9 cellular contexts compared by ENCODE assay signal in the genomic region with DNA sequence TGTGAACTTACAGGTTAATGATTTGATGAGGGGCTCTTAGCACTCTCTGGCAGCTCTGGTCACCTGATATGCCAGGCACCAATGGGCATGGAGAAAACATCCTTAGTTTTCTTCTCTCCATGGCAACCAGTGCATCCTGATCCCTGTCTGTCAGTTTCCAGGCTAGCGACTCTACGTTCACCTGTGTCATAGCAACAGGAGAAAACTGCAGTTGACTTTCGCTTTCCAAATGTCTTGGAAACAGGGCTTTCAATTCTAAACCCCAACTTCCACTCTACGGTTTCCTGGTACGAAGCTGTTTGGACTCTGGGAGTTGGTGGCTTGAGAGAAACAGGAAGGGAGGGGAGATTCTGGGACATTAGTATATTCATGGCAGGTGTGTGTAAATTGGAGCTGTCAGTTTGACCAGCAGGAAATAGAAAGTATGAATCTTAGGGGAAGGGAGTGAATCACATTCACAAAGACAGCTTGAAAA.
DNase-seq lines count a peak whose midpoint lies in the region; ATAC-seq lines count a peak whose summit lies in the region.
"Had no signal": no experiment of that assay in that cellular context is flagged by ENCODE, and none has a peak within 500 bp of the region (broad histone marks: within the 10 kb centered on the region; RNA-seq: fewer than 3 reads in every experiment).

No MANE protein-coding gene starts in this region.

- no peaks in the 10 kb centered on the region for H3K9me3 Mint-ChIP-seq in activated CD4-positive, alpha-beta memory T cell treated with anti-CD3 and anti-CD28 coated beads, Interleukin-2, amount 10 ng/mL, durations not matched to agents 7 days and 5 days

- no peaks in the 10 kb centered on the region for H3K79me1 ChIP-seq in mesenchymal stem cell (replicated peaks; ENCODE audit: low read length, poor library complexity, severe bottlenecking)

- H3K9me2 ChIP-seq in Karpas-422 (replicated peaks; ENCODE audit: insufficient read depth, low read length) = no peaks in the 10 kb centered on the region

- no peak overlapping the region for H3K18ac ChIP-seq in mesenchymal stem cell (ENCODE audit: low read depth in 1 of 2, low read length in 2 of 2)

- H2BK15ac ChIP-seq in mesenchymal stem cell (ENCODE audit: low read depth, poor library complexity, severe bottlenecking) = no peak overlapping the region

- peaks cover 4% of the 10 kb centered on the region for H3K27me3 Mint-ChIP-seq in activated CD4-positive, alpha-beta memory T cell treated with anti-CD3 and anti-CD28 coated beads, Interleukin-2, amount 10 ng/mL, durations not matched to agents 7 days and 5 days

- H3K4ac ChIP-seq in mesenchymal stem cell (ENCODE audit: low read depth in 1 of 2, low read length in 2 of 2) = no peak overlapping the region

- H2BK12ac ChIP-seq in mesenchymal stem cell (ENCODE audit: low read length in 2 of 2) = no peak overlapping the region

- H4K20me1 ChIP-seq in Karpas-422 (ENCODE audit: insufficient read depth, low read depth, low read length) = no peaks in the 10 kb centered on the region

- H3K36me3 Mint-ChIP-seq in activated CD4-positive, alpha-beta memory T cell treated with anti-CD3 and anti-CD28 coated beads, Interleukin-2, amount 10 ng/mL, durations not matched to agents 7 days and 5 days (ENCODE audit: low read depth) = no peaks in the 10 kb centered on the region

- CTCF ChIA-PET in activated CD4-positive, alpha-beta memory T cell treated with anti-CD3 and anti-CD28 coated beads, Interleukin-2, amount 10 ng/mL, durations not matched to agents 7 days and 5 days (lab: Charles Lee) = interaction anchor here (1.2 kb wide), 1 partner anchor 93 kb away, joined by 4 read pairs; no protein-coding TSS in a partner anchor

- H3K27me3 ChIP-seq in mesenchymal stem cell (ENCODE audit: control insufficient read depth in 1 of 2, insufficient read depth in 1 of 2, low read length in 2 of 2) = no peaks in the 10 kb centered on the region
- H3K27me3 ChIP-seq in Karpas-422 (ENCODE audit: low read length) = no peaks in the 10 kb centered on the region

- H3K36me3 ChIP-seq in mesenchymal stem cell (ENCODE audit: control insufficient read depth in 1 of 2, insufficient read depth in 2 of 2, low read depth in 1 of 2, low read length in 2 of 2) (no peaks in the 10 kb centered on the region), Karpas-422 (ENCODE audit: insufficient read depth, low read length) (no peaks in the 10 kb centered on the region)

- H2AK5ac ChIP-seq in mesenchymal stem cell (ENCODE audit: low read length, severe bottlenecking) = no peak overlapping the region

- peak overlapping the region; percentile 24 for H3K4me3 Mint-ChIP-seq in activated CD4-positive, alpha-beta memory T cell treated with anti-CD3 and anti-CD28 coated beads, Interleukin-2, amount 10 ng/mL, durations not matched to agents 7 days and 5 days

- H3K14ac ChIP-seq in mesenchymal stem cell (ENCODE audit: low read length in 2 of 2) = no peak overlapping the region

- H4K8ac ChIP-seq in mesenchymal stem cell (ENCODE audit: low read length) = no peak overlapping the region

- H3K4me3 ChIP-seq in mesenchymal stem cell (ENCODE audit: insufficient read depth in 1 of 2, low read depth in 1 of 2, low read length in 2 of 2) = no peak overlapping the region
- H3K4me3 ChIP-seq in Karpas-422 (ENCODE audit: low read length) = no peak overlapping the region

- H3K4me2 ChIP-seq in mesenchymal stem cell (ENCODE audit: low read length, poor library complexity, severe bottlenecking) (no peak overlapping the region), Karpas-422 (ENCODE audit: low read depth, low read length, poor library complexity, severe bottlenecking) (no peak overlapping the region)

- peaks cover 12% of the 10 kb centered on the region for H3K4me1 Mint-ChIP-seq in activated CD4-positive, alpha-beta memory T cell treated with anti-CD3 and anti-CD28 coated beads, Interleukin-2, amount 10 ng/mL, durations not matched to agents 7 days and 5 days

- H3K27ac ChIP-seq in mesenchymal stem cell (ENCODE audit: low read length, poor library complexity, severe bottlenecking) = no peak overlapping the region
- H3K27ac ChIP-seq in Karpas-422 (ENCODE audit: low read length) = no peak overlapping the region

- H3K79me2 ChIP-seq in Karpas-422 (ENCODE audit: low read length) = no peaks in the 10 kb centered on the region

- H4K91ac ChIP-seq in mesenchymal stem cell (ENCODE audit: low read length) = no peak overlapping the region

- H3K9me3 ChIP-seq in mesenchymal stem cell (ENCODE audit: control insufficient read depth, low read length) = no peaks in the 10 kb centered on the region
- H3K9me3 ChIP-seq in Karpas-422 (ENCODE audit: low read length) = no peaks in the 10 kb centered on the region

- no peaks in the 10 kb centered on the region for H3K4me1 ChIP-seq in mesenchymal stem cell (ENCODE audit: control insufficient read depth, insufficient read depth, low read depth, low read length)
- peaks cover 3% of the 10 kb centered on the region for H3K4me1 ChIP-seq in Karpas-422 (ENCODE audit: low read length)

- 82% methylated on average over 4 of the region's 5 CpGs for WGBS in mesenchymal stem cell

- ATAC-seq in HG03175 (IDR thresholded peaks at IDR 0.05; ENCODE audit: unreplicated experiment) (peak; percentile 59), HG03439 (IDR thresholded peaks at IDR 0.05; ENCODE audit: unreplicated experiment) (no peak), HG02759 (IDR thresholded peaks at IDR 0.05; ENCODE audit: unreplicated experiment) (no peak)

- H3K27ac Mint-ChIP-seq in activated CD4-positive, alpha-beta memory T cell treated with anti-CD3 and anti-CD28 coated beads, Interleukin-2, amount 10 ng/mL, durations not matched to agents 7 days and 5 days = no peak overlapping the region

- no peak overlapping the region for H2BK120ac ChIP-seq in mesenchymal stem cell (ENCODE audit: low read depth, low read length)

- H2BK5ac ChIP-seq in mesenchymal stem cell (ENCODE audit: low read depth, low read length, poor library complexity, severe bottlenecking) = peak overlapping the region; percentile 14

- H3K9ac ChIP-seq in mesenchymal stem cell (ENCODE audit: low read length) (no peak overlapping the region), Karpas-422 (ENCODE audit: low read length) (no peak overlapping the region)

- POLR2A ChIA-PET in activated CD4-positive, alpha-beta memory T cell treated with anti-CD3 and anti-CD28 coated beads, Interleukin-2, amount 10 ng/mL, durations not matched to agents 7 days and 5 days (lab: Charles Lee) = no interaction called here

- peak overlapping the region; percentile 27 for H2AFZ ChIP-seq in mesenchymal stem cell (ENCODE audit: low read depth, low read length)
- H2AFZ ChIP-seq in Karpas-422 (ENCODE audit: low read length) = no peak overlapping the region

- DNase-seq in NCI-H2029 (lab: John Stamatoyannopoulos, UW) (peak; percentile 84), NCI-H2029 treated with DMSO at 0.1 percent for 48 hours (lab: John Stamatoyannopoulos, UW) (no peak), mesenchymal stem cell (no peak), Karpas-422 (no peak)
- no peak for DNase-seq in activated CD4-positive, alpha-beta memory T cell treated with anti-CD3 and anti-CD28 coated beads, Interleukin-2, amount 10 ng/mL, durations not matched to agents 7 days and 5 days
- DNase-seq: activated CD4-positive, alpha-beta T cell treated with anti-CD3 and anti-CD28 coated beads, Interleukin-2, amount 50 U/mL, for 4 hours had no signal

- no peak overlapping the region for H3K23ac ChIP-seq in mesenchymal stem cell (ENCODE audit: low read length in 2 of 2)
